ENCODE assay signal across 16 cellular contexts in genomic region chr17:50580636-50581035, GRCh38. TPM values are rescaled to one million over a fixed set of nuclear protein-coding genes. Genes with fewer than 3 reads are reported as not detected.
A peak's percentile ranks its signal among the peaks of the same experiment; 100 is the strongest.
DNase-seq lines count a peak whose midpoint lies in the region; ATAC-seq and TF ChIP-seq lines count a peak whose summit lies in the region.
"Had no signal": no experiment of that assay in that cellular context is flagged by ENCODE, and none has a peak within 500 bp of the region (broad histone marks: within the 10 kb centered on the region; RNA-seq: fewer than 3 reads in every experiment).

No MANE protein-coding gene starts in this region.

- H3K27ac ChIP-seq in cardiac muscle cell (peak overlapping the region; percentile 54), WERI-Rb-1 (peak overlapping the region; percentile 46)

- ATAC-seq in omental fat pad (ENCODE audit: low FRiP score), result no peak
- no peak for ATAC-seq in GM18909 (IDR thresholded peaks at IDR 0.05; ENCODE audit: poor library complexity, unreplicated experiment)

- DNase-seq in cardiac muscle cell (ENCODE audit: low read depth in 1 of 2, low spot score in 1 of 2), result no peak
- DNase-seq in cardiac septum (ENCODE audit: low spot score), result no peak
- no peak for DNase-seq in WERI-Rb-1
- DNase-seq in left kidney (ENCODE audit: low read depth, low spot score), result peak; percentile 35
- no peak for DNase-seq in NCI-H748 treated with DMSO at 0.1 percent for 48 hours (lab: John Stamatoyannopoulos, UW)
- no peak for DNase-seq in omental fat pad (ENCODE audit: low spot score)
- DNase-seq: ACHN; BE2C; C1 segment of cervical spinal cord; CD4-positive, CD25-positive, alpha-beta regulatory T cell; CD8-positive, alpha-beta memory T cell; COR-L47; DMS 273 treated with DMSO at 0.1 percent for 48 hours; GOT3 had no signal

- H3K9me3 ChIP-seq in cardiac muscle cell (ENCODE audit: low read depth), result no peaks in the 10 kb centered on the region
- no peaks in the 10 kb centered on the region for H3K9me3 ChIP-seq in WERI-Rb-1 (ENCODE audit: severe bottlenecking)
- H3K9me3 ChIP-seq: BE2C, HAP-1 had no signal

- no peaks in the 10 kb centered on the region for H3K36me3 ChIP-seq in cardiac muscle cell
- peaks cover 91% of the 10 kb centered on the region for H3K36me3 ChIP-seq in WERI-Rb-1
- H3K36me3 ChIP-seq: BE2C, HAP-1 had no signal

- H3K4me3 ChIP-seq in cardiac muscle cell (no peak overlapping the region), WERI-Rb-1 (ENCODE audit: low read depth, low read length) (no peak overlapping the region)
- H3K4me3 ChIP-seq: HAP-1 had no signal

- H3K4me1 ChIP-seq in cardiac muscle cell (ENCODE audit: low read depth), result peaks cover 61% of the 10 kb centered on the region
- H3K4me1 ChIP-seq: HAP-1 had no signal

- intact Hi-C loops in cardiac septum (cut with DNase I), result no loop called here

- TF ChIP-seq CTCF in cardiac muscle cell (IDR thresholded peaks at IDR 0.05; ENCODE audit: low read depth, low read length) (no peak), WERI-Rb-1 (IDR thresholded peaks at IDR 0.05; ENCODE audit: low read depth, low read length) (no peak), omental fat pad (IDR thresholded peaks at IDR 0.05) (no peak)

- H3K27me3 ChIP-seq in cardiac muscle cell (no peaks in the 10 kb centered on the region), WERI-Rb-1 (ENCODE audit: insufficient read depth, low read depth, severe bottlenecking) (no peaks in the 10 kb centered on the region)
- H3K27me3 ChIP-seq: BE2C had no signal

RNA-seq across cellular contexts. Expression of gene CACNA1G, which starts 20.1 kb away (rescaled TPM):
- total RNA-seq in cardiac muscle cell, result 29.7 and 46.1 TPM in 2 replicates
- 19.0 and 22.8 TPM in 2 replicates for polyA plus RNA-seq in cardiac muscle cell
- total RNA-seq in cardiac septum, result 0.13 TPM
- 1 to 10 TPM in 2 of 4 donors, under 1 TPM in 2; 0.32 to 3.8 (median 1.2) TPM for total RNA-seq in omental fat pad
- polyA plus RNA-seq: CD4-positive, CD25-positive, alpha-beta regulatory T cell; CD8-positive, alpha-beta memory T cell had no signal

RNA-seq across cellular contexts. Expression of gene SPATA20, which starts 33.7 kb away (rescaled TPM):
- total RNA-seq in cardiac muscle cell (194 and 216 TPM in 2 replicates), cardiac septum (51.9 TPM), omental fat pad (10 to 100 TPM; 42.8 to 65.1 (median 49.4) TPM)
- polyA plus RNA-seq in cardiac muscle cell, result 103 and 162 TPM in 2 replicates

RNA-seq across cellular contexts. Expression of gene EPN3, which starts 48.1 kb away (rescaled TPM):
- total RNA-seq in cardiac muscle cell, result 2.0 and 3.1 TPM in 2 replicates
- polyA plus RNA-seq in cardiac muscle cell, result 1.9 and 3.5 TPM in 2 replicates
- 8.5 TPM for total RNA-seq in cardiac septum
- not detected for total RNA-seq in omental fat pad
- total RNA-seq: CD4-positive, CD25-positive, alpha-beta regulatory T cell; CD8-positive, alpha-beta memory T cell had no signal
- polyA plus RNA-seq: CD4-positive, CD25-positive, alpha-beta regulatory T cell; CD8-positive, alpha-beta memory T cell had no signal

RNA-seq across cellular contexts. Expression of gene ABCC3, which starts 54.0 kb away (rescaled TPM):
- total RNA-seq in cardiac muscle cell (not detected in 2 replicates), cardiac septum (1.9 TPM), omental fat pad (10 to 100 TPM in 2 of 4 donors, 1 to 10 TPM in 2; 2.8 to 19.9 (median 11.1) TPM)
- polyA plus RNA-seq in cardiac muscle cell, result 0.06 and 0.53 TPM in 2 replicates
- polyA plus RNA-seq: CD8-positive, alpha-beta memory T cell had no signal
